In the genomic region with DNA sequence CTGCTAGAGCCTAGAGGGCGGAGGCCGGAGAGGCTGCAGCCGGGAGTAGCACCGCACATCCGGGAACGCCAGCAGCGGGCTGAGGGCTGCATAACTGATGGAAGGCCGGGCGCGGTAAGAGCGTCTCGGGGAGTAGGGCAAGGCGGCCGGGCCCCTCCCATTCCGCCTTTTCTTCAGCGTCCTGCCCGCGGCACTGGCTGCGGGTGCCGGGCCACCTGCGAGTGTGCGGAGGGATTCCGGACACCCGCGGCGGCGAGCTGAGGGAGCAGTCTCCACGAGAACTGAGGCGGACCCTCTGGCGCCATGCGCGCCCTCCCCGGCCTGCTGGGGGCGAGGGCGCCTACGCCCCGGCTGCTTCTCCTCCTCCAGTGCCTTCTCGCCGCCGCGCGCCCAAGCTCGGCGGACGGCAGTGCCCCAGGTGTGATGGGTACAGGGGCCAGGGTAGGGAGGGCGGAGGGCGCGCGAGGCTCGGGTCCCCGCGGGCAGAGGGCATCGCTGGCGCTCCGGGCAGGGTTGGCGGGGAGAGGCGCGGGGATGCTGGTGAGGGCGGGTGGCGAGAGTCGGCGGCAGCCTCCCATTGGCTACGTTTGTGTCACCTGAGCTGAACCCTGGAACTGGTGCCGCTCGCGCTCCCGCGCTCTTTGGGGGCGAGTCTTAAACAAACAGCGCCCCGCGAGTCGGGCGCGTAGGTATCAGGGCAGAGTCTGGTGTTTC, we compare ENCODE assay signal across 8 cellular contexts.
DNase-seq lines count a peak whose midpoint lies in the region; ATAC-seq and FAIRE-seq lines count a peak whose summit lies in the region.

No MANE protein-coding gene starts in this region.

- WGBS in small intestine, 3 donors = 0 to 1% (median 1%) methylated on average over 43 to 75 of the region's 75 CpGs

- no peaks in the 10 kb centered on the region for H3K9me3 ChIP-seq in small intestine (ENCODE audit: control insufficient read depth, low read depth)

- peak overlapping the region; percentile 64 for H3K4me3 ChIP-seq in Jurkat, Clone E6-1 (ENCODE audit: low read length)
- H3K4me3 ChIP-seq in iPS-11a (ENCODE audit: low read depth, low read length) (peak overlapping the region; percentile 44), small intestine (ENCODE audit: low read depth in 1 of 2, low read length in 2 of 2) (peak overlapping the region; percentile 50 to 77)

- H3K27ac ChIP-seq in small intestine (ENCODE audit: low read depth in 1 of 2, low read length in 1 of 2) = peak overlapping the region; percentile 74 to 90

- H3K36me3 ChIP-seq in small intestine (ENCODE audit: control insufficient read depth in 2 of 2, insufficient read depth in 2 of 2, low read length in 2 of 2) = no peaks in the 10 kb centered on the region

- DNase-seq in DMS79 treated with DMSO at 0.1 percent for 48 hours (lab: John Stamatoyannopoulos, UW) = peak; percentile 80
- DNase-seq in Jurkat, Clone E6-1 (ENCODE audit: low read depth, low spot score) = peak; percentile 96
- DNase-seq in T-helper 1 cell = peak; percentile 68 to 92 (median 79)
- DNase-seq in anterior cingulate cortex (lab: John Stamatoyannopoulos, UW) = peak in 57 of 58 donors; percentile 2 to 83 (median 58)
- DNase-seq in small intestine = peak; percentile 81
- DNase-seq in NCI-H2196 treated with DMSO at 0.1 percent for 48 hours (lab: John Stamatoyannopoulos, UW; ENCODE audit: unreplicated experiment) = no peak

- no peak for ATAC-seq in HG03565 (IDR thresholded peaks at IDR 0.05; ENCODE audit: unreplicated experiment)

- no peak for FAIRE-seq in small intestine (lab: Jason Lieb, UNC)

- H3K27me3 ChIP-seq in small intestine (ENCODE audit: control insufficient read depth in 2 of 2, insufficient read depth in 2 of 2, low read length in 2 of 2) = peaks cover 0 to 4% of the 10 kb centered on the region in 2 donors

- H3K4me1 ChIP-seq in small intestine (ENCODE audit: control insufficient read depth in 2 of 2, insufficient read depth in 1 of 2, low read depth in 1 of 2, low read length in 1 of 2) = no peaks in the 10 kb centered on the region
